Comparison of ENCODE assay signal across 8 cellular contexts in the genomic region with DNA sequence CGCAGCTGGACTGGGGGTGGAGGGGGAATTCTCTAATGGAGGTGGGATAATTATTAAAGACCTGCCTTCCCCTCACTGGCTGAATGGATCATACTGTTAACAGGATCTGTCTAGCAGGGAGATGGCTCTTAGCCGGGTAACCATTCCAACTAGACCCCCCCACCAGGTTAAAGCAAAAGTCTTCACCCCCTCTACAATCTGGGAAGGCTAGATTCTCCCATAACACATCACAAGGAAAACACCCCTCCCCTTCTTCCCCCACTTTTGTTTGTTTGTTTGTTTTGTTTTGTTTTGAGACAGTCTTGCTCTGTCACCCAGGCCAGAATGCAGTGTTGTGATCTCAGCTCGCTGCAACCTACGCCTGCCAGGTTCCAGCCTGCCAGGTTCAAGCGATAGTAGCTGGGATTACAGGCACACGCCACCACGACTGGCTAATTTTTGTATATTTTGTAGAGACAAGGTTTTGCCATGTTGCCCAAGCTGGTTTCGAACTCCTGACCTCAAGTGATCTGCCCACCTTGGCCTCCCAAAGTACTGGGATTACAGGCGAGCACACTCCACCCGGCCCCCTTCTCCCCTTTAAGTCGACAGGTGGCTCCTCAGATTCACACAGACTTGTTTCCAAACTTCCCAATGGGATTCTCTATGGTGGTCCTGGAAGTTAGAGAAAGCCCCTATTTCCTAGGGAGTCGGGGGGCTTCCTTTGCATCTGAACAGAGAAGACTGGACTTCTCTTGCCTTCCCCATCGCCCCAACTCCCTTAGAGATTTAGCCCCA. TPM values are rescaled to one million over a fixed set of nuclear protein-coding genes. Genes with fewer than 3 reads are reported as not detected.
A peak's percentile ranks its signal among the peaks of the same experiment; 100 is the strongest.
DNase-seq lines count a peak whose midpoint lies in the region; ATAC-seq, FAIRE-seq and TF ChIP-seq lines count a peak whose summit lies in the region.

No MANE protein-coding gene starts in this region.

- no peak for DNase-seq in activated CD8-positive, alpha-beta memory T cell treated with anti-CD3 and anti-CD28 coated beads, Interleukin-2, amount 10 ng/mL, durations not matched to agents 7 days and 5 days
- DNase-seq in activated CD8-positive, alpha-beta memory T cell treated with anti-CD3 and anti-CD28 coated beads, Interleukin-2, amount 50 U/mL, for 4 hours, result no peak
- DNase-seq in ascending aorta (ENCODE audit: low spot score in 2 of 2) (no peak), HepG2 (ENCODE audit: low spot score) (no peak), thoracic aorta (ENCODE audit: low spot score) (no peak), NOMO-1 treated with dmso at 0.1 percent for 144 hours (lab: John Stamatoyannopoulos, UW; ENCODE audit: unreplicated experiment) (no peak), Kasumi-1 (lab: John Stamatoyannopoulos, UW) (no peak)
- DNase-seq in stimulated activated CD4-positive, alpha-beta T cell treated with anti-CD3 and anti-CD28 coated beads, Interleukin-4, amount 100 ng/mL, for 24 hours, result no peak

- ATAC-seq in activated CD8-positive, alpha-beta memory T cell treated with anti-CD3 and anti-CD28 coated beads, Interleukin-2, amount 10 ng/mL, durations not matched to agents 7 days and 5 days, result no peak
- no peak for ATAC-seq in HepG2
- ATAC-seq in thoracic aorta (ENCODE audit: insufficient number of reproducible peaks, low FRiP score, low read depth), result no peak

- peak overlapping the region; percentile 100 for H3K4me2 ChIP-seq in HepG2 (ENCODE audit: low read depth, low read length)

- H3K36me3 ChIP-seq in ascending aorta, result peaks cover 8 to 13% of the 10 kb centered on the region in 2 donors
- H3K36me3 ChIP-seq in HepG2 (replicated peaks in 1 of 2; ENCODE audit: control insufficient read depth in 1 of 2, insufficient read depth in 2 of 2, low read length in 2 of 2), result peaks cover 0 to 11% of the 10 kb centered on the region in 2 experiments; a peak in 4 of 5 replicates
- peaks cover 11% of the 10 kb centered on the region for H3K36me3 ChIP-seq in thoracic aorta

- peak overlapping the region; percentile 82 for H3K4me3 Mint-ChIP-seq in activated CD8-positive, alpha-beta memory T cell treated with anti-CD3 and anti-CD28 coated beads, Interleukin-2, amount 10 ng/mL, durations not matched to agents 7 days and 5 days

- peaks cover 18 to 37% of the 10 kb centered on the region in 2 donors for H3K4me1 ChIP-seq in ascending aorta
- peaks cover 49% of the 10 kb centered on the region for H3K4me1 ChIP-seq in HepG2 (ENCODE audit: insufficient read depth, low read length)
- H3K4me1 ChIP-seq in thoracic aorta (ENCODE audit: control insufficient read depth in 1 of 2, low read depth in 2 of 2), result peaks cover 42 to 47% of the 10 kb centered on the region in 2 donors

- peaks cover 5% of the 10 kb centered on the region for H4K20me1 ChIP-seq in HepG2 (ENCODE audit: insufficient read depth, low read length)

- in situ Hi-C loops in HepG2 (cut with HindIII; ENCODE audit: extremely low pct_ligation_motif_present, low pct_unique_long_range_greater_than_20kb), result no loop called here

- TF ChIP-seq CTCF in ascending aorta (IDR thresholded peaks at IDR 0.05) (no peak), HepG2 (CRISPR knock-in tag; IDR thresholded peaks at IDR 0.05) (no peak), thoracic aorta (IDR thresholded peaks at IDR 0.05) (no peak)

- H3K9me3 Mint-ChIP-seq in activated CD8-positive, alpha-beta memory T cell treated with anti-CD3 and anti-CD28 coated beads, Interleukin-2, amount 10 ng/mL, durations not matched to agents 7 days and 5 days (ENCODE audit: low read depth), result no peaks in the 10 kb centered on the region

- peaks cover 18% of the 10 kb centered on the region for H3K36me3 Mint-ChIP-seq in activated CD8-positive, alpha-beta memory T cell treated with anti-CD3 and anti-CD28 coated beads, Interleukin-2, amount 10 ng/mL, durations not matched to agents 7 days and 5 days

- CTCF ChIA-PET in activated CD8-positive, alpha-beta memory T cell treated with anti-CD3 and anti-CD28 coated beads, Interleukin-2, amount 10 ng/mL, durations not matched to agents 7 days and 5 days (lab: Charles Lee), result interaction anchor here (1.0 to 4.4 kb wide), 4 partner anchors 11 to 119 kb away, joined by 5 to 54 read pairs (median 20); a partner anchor contains a TSS
- CTCF ChIA-PET in HepG2 (lab: Yijun Ruan, JAX; ENCODE audit: low intra/inter-chr PET ratio, low total read pairs), result no interaction called here

- POLR2A ChIA-PET in HepG2 (lab: Yijun Ruan, JAX), result interaction anchor here (0.6 to 3.9 kb wide), 6 partner anchors 12 to 118 kb away, joined by 3 to 40 read pairs (median 3); a partner anchor contains a TSS

- H3K27ac ChIP-seq in ascending aorta (peak overlapping the region; percentile 82 to 95), HepG2 (ENCODE audit: extremely low read length, insufficient read depth, low read length) (peak overlapping the region; percentile 44), thoracic aorta (peak overlapping the region; percentile 87 to 88)

- H3K27me3 Mint-ChIP-seq in activated CD8-positive, alpha-beta memory T cell treated with anti-CD3 and anti-CD28 coated beads, Interleukin-2, amount 10 ng/mL, durations not matched to agents 7 days and 5 days, result no peaks in the 10 kb centered on the region

- H3K79me2 ChIP-seq in HepG2 (ENCODE audit: insufficient read depth, low read length), result peaks cover 41% of the 10 kb centered on the region

- BruUV-seq in HepG2 (replicated peaks; lab: Mats Ljungman, UMichigan), result no TSS peak

- H2AFZ ChIP-seq in HepG2 (ENCODE audit: low read length), result no peak overlapping the region

- intact Hi-C loops in ascending aorta (cut with DNase I), result no loop called here
- intact Hi-C loops in HepG2 (cut with micrococcal nuclease; ENCODE audit: unreplicated experiment), result no loop called here

- no peaks in the 10 kb centered on the region for H3K27me3 ChIP-seq in ascending aorta
- H3K27me3 ChIP-seq in HepG2 (ENCODE audit: control insufficient read depth in 1 of 2, insufficient read depth in 2 of 2, low read length in 2 of 2), result peaks cover 0 to 3% of the 10 kb centered on the region in 2 experiments; a peak in 1 of 5 replicates
- H3K27me3 ChIP-seq in thoracic aorta (replicated peaks; ENCODE audit: insufficient read depth), result no peaks in the 10 kb centered on the region

- TF ChIP-seq POLR2A in HepG2 (IDR thresholded peaks at IDR 0.05; ENCODE audit: insufficient read depth in 1 of 2, low read depth in 2 of 2, low read length in 2 of 2), result no peak

- H3K9ac ChIP-seq in HepG2 (ENCODE audit: insufficient read depth, low read depth, low read length), result peak overlapping the region; percentile 77

- peaks cover 62% of the 10 kb centered on the region for H3K4me1 Mint-ChIP-seq in activated CD8-positive, alpha-beta memory T cell treated with anti-CD3 and anti-CD28 coated beads, Interleukin-2, amount 10 ng/mL, durations not matched to agents 7 days and 5 days

- no peak for TF ChIP-seq RAD21 in HepG2 (CRISPR knock-in tag; IDR thresholded peaks at IDR 0.05)

- H3K4me3 ChIP-seq in ascending aorta (peak overlapping the region; percentile 78 to 93), HepG2 (replicated peaks in 1 of 3; ENCODE audit: insufficient read depth in 1 of 3, low read depth in 2 of 3, low read length in 3 of 3) (peak overlapping the region; percentile 68 to 92 (median 80); a peak in 5 of 6 replicates), thoracic aorta (peak overlapping the region; percentile 81)

- WGBS in HepG2 (ENCODE audit: low lambda C conversion rate), result 55% methylated on average over 13 of the region's 13 CpGs

- peak overlapping the region; percentile 77 for H3K27ac Mint-ChIP-seq in activated CD8-positive, alpha-beta memory T cell treated with anti-CD3 and anti-CD28 coated beads, Interleukin-2, amount 10 ng/mL, durations not matched to agents 7 days and 5 days

- TF ChIP-seq EP300 in HepG2 (IDR thresholded peaks at IDR 0.05; ENCODE audit: low read depth in 2 of 2, low read length in 2 of 2) (no peak), HepG2 (CRISPR knock-in tag; IDR thresholded peaks at IDR 0.05; ENCODE audit: borderline replicate concordance) (no peak)

- no peaks in the 10 kb centered on the region for H3K9me3 ChIP-seq in ascending aorta
- H3K9me3 ChIP-seq in HepG2 (ENCODE audit: low read length), result no peaks in the 10 kb centered on the region
- H3K9me3 ChIP-seq in thoracic aorta, result no peaks in the 10 kb centered on the region

- no peak for FAIRE-seq in HepG2 (lab: Jason Lieb, UNC)

RNA-seq across cellular contexts. Expression of a gene that starts 3.5 kb away (rescaled TPM):
- total RNA-seq in activated CD8-positive, alpha-beta memory T cell treated with anti-CD3 and anti-CD28 coated beads, Interleukin-2, amount 10 ng/mL, durations not matched to agents 7 days and 5 days, result 100 to 1,000 TPM; 110 to 113 TPM
- total RNA-seq in ascending aorta, result 118 TPM
- 21.8 and 25.5 TPM in 2 replicates for total RNA-seq in HepG2 (2016; rRNA removed; fragmentation: Illumina TruSeq; extraction: Trizol)
- 7.5 and 9.3 TPM in 2 replicates for total RNA-seq in HepG2 (2016; cell fraction: cytosol; rRNA removed; fragmentation: Illumina TruSeq; extraction: Trizol; ENCODE audit: low read depth)
- 19.6 and 20.3 TPM in 2 replicates for total RNA-seq in HepG2 (2016; cell fraction: insoluble cytoplasmic fraction; rRNA removed; fragmentation: Illumina TruSeq; extraction: Trizol)
- total RNA-seq in HepG2 (2016; cell fraction: membrane; rRNA removed; fragmentation: Illumina TruSeq; extraction: Trizol), result 10.4 and 11.5 TPM in 2 replicates
- total RNA-seq in HepG2 (2016; cell fraction: nucleus; rRNA removed; fragmentation: Illumina TruSeq; extraction: Trizol), result 26.9 and 27.3 TPM in 2 replicates
- polyA plus RNA-seq in HepG2 (2011; rRNA removed), result 63.5 and 73.5 TPM in 2 replicates
- polyA plus RNA-seq in HepG2 (2011; cell fraction: cytosol; rRNA removed), result 26.0 and 27.6 TPM in 2 replicates
- 119 and 134 TPM in 2 replicates for polyA plus RNA-seq in HepG2 (2011; cell fraction: nucleus; rRNA removed)
- polyA plus RNA-seq in HepG2 (2012), result 46.0 and 50.1 TPM in 2 replicates
- polyA plus RNA-seq in HepG2 (2016; cell fraction: cytosol; fragmentation: Illumina TruSeq; extraction: Trizol; ENCODE audit: low read depth), result 0.96 and 1.7 TPM in 2 replicates
- 18.5 and 25.0 TPM in 2 replicates for polyA plus RNA-seq in HepG2 (2016; cell fraction: insoluble cytoplasmic fraction; fragmentation: Illumina TruSeq; extraction: Trizol; ENCODE audit: low read depth)
- 4.6 and 4.7 TPM in 2 replicates for polyA plus RNA-seq in HepG2 (2016; cell fraction: membrane; fragmentation: Illumina TruSeq; extraction: Trizol; ENCODE audit: low read depth)
- 52.0 and 52.8 TPM in 2 replicates for polyA plus RNA-seq in HepG2 (2016; cell fraction: nucleus; fragmentation: Illumina TruSeq; extraction: Trizol; ENCODE audit: insufficient read depth, low read depth)
- polyA minus RNA-seq in HepG2 (2011; rRNA and poly(A)+ RNA removed; ENCODE audit: low replicate concordance), result 99.4 and 117 TPM in 2 replicates
- polyA minus RNA-seq in HepG2 (2011; cell fraction: cytosol; rRNA and poly(A)+ RNA removed), result 47.0 and 52.8 TPM in 2 replicates
- polyA minus RNA-seq in HepG2 (2011; cell fraction: nucleus; rRNA and poly(A)+ RNA removed), result 86.6 and 108 TPM in 2 replicates
- total RNA-seq in thoracic aorta, result 100 to 1,000 TPM in 1 of 2 donors, 10 to 100 TPM in 1; 84.5 to 172 TPM

RNA-seq across cellular contexts. Expression of a gene that starts 12.1 kb away (rescaled TPM):
- total RNA-seq in activated CD8-positive, alpha-beta memory T cell treated with anti-CD3 and anti-CD28 coated beads, Interleukin-2, amount 10 ng/mL, durations not matched to agents 7 days and 5 days, result 100 to 1,000 TPM; 583 to 726 TPM
- total RNA-seq in ascending aorta (197 TPM), HepG2 (2016; rRNA removed; fragmentation: Illumina TruSeq; extraction: Trizol) (1,051 and 1,399 TPM in 2 replicates), thoracic aorta (100 to 1,000 TPM; 198 to 226 TPM)
- total RNA-seq in HepG2 (2016; cell fraction: cytosol; rRNA removed; fragmentation: Illumina TruSeq; extraction: Trizol; ENCODE audit: low read depth), result 224 and 228 TPM in 2 replicates
- total RNA-seq in HepG2 (2016; cell fraction: insoluble cytoplasmic fraction; rRNA removed; fragmentation: Illumina TruSeq; extraction: Trizol), result 1,021 and 1,411 TPM in 2 replicates
- total RNA-seq in HepG2 (2016; cell fraction: membrane; rRNA removed; fragmentation: Illumina TruSeq; extraction: Trizol), result 344 and 367 TPM in 2 replicates
- 359 and 382 TPM in 2 replicates for total RNA-seq in HepG2 (2016; cell fraction: nucleus; rRNA removed; fragmentation: Illumina TruSeq; extraction: Trizol)
- polyA plus RNA-seq in HepG2 (2011; rRNA removed), result 985 and 1,180 TPM in 2 replicates
- 961 and 1,057 TPM in 2 replicates for polyA plus RNA-seq in HepG2 (2011; cell fraction: cytosol; rRNA removed)
- 521 and 614 TPM in 2 replicates for polyA plus RNA-seq in HepG2 (2011; cell fraction: nucleus; rRNA removed)
- polyA plus RNA-seq in HepG2 (2012), result 690 and 871 TPM in 2 replicates
- polyA plus RNA-seq in HepG2 (2016; cell fraction: cytosol; fragmentation: Illumina TruSeq; extraction: Trizol; ENCODE audit: low read depth), result 156 and 174 TPM in 2 replicates
- 1,081 and 1,136 TPM in 2 replicates for polyA plus RNA-seq in HepG2 (2016; cell fraction: insoluble cytoplasmic fraction; fragmentation: Illumina TruSeq; extraction: Trizol; ENCODE audit: low read depth)
- polyA plus RNA-seq in HepG2 (2016; cell fraction: membrane; fragmentation: Illumina TruSeq; extraction: Trizol; ENCODE audit: low read depth), result 252 and 280 TPM in 2 replicates
- polyA plus RNA-seq in HepG2 (2016; cell fraction: nucleus; fragmentation: Illumina TruSeq; extraction: Trizol; ENCODE audit: insufficient read depth, low read depth), result 530 and 544 TPM in 2 replicates
- 2,113 and 3,228 TPM in 2 replicates for polyA minus RNA-seq in HepG2 (2011; rRNA and poly(A)+ RNA removed; ENCODE audit: low replicate concordance)
- polyA minus RNA-seq in HepG2 (2011; cell fraction: cytosol; rRNA and poly(A)+ RNA removed), result 569 and 591 TPM in 2 replicates
- 160 and 202 TPM in 2 replicates for polyA minus RNA-seq in HepG2 (2011; cell fraction: nucleus; rRNA and poly(A)+ RNA removed)

RNA-seq across cellular contexts. Expression of a gene that starts 54.4 kb away (rescaled TPM):
- 100 to 1,000 TPM; 241 to 268 TPM for total RNA-seq in activated CD8-positive, alpha-beta memory T cell treated with anti-CD3 and anti-CD28 coated beads, Interleukin-2, amount 10 ng/mL, durations not matched to agents 7 days and 5 days
- total RNA-seq in ascending aorta (62.2 TPM), HepG2 (2016; rRNA removed; fragmentation: Illumina TruSeq; extraction: Trizol) (159 and 290 TPM in 2 replicates), thoracic aorta (10 to 100 TPM; 70.4 to 97.6 TPM)
- total RNA-seq in HepG2 (2016; cell fraction: cytosol; rRNA removed; fragmentation: Illumina TruSeq; extraction: Trizol; ENCODE audit: low read depth), result 36.7 and 44.1 TPM in 2 replicates
- total RNA-seq in HepG2 (2016; cell fraction: insoluble cytoplasmic fraction; rRNA removed; fragmentation: Illumina TruSeq; extraction: Trizol), result 170 and 269 TPM in 2 replicates
- 155 and 168 TPM in 2 replicates for total RNA-seq in HepG2 (2016; cell fraction: membrane; rRNA removed; fragmentation: Illumina TruSeq; extraction: Trizol)
- 118 and 124 TPM in 2 replicates for total RNA-seq in HepG2 (2016; cell fraction: nucleus; rRNA removed; fragmentation: Illumina TruSeq; extraction: Trizol)
- 43.7 and 54.4 TPM in 2 replicates for polyA plus RNA-seq in HepG2 (2011; rRNA removed)
- polyA plus RNA-seq in HepG2 (2011; cell fraction: cytosol; rRNA removed), result 23.9 and 37.8 TPM in 2 replicates
- polyA plus RNA-seq in HepG2 (2011; cell fraction: nucleus; rRNA removed), result 16.1 and 21.1 TPM in 2 replicates
- polyA plus RNA-seq in HepG2 (2012), result 244 and 265 TPM in 2 replicates
- 58.0 and 58.7 TPM in 2 replicates for polyA plus RNA-seq in HepG2 (2016; cell fraction: cytosol; fragmentation: Illumina TruSeq; extraction: Trizol; ENCODE audit: low read depth)
- 452 and 465 TPM in 2 replicates for polyA plus RNA-seq in HepG2 (2016; cell fraction: insoluble cytoplasmic fraction; fragmentation: Illumina TruSeq; extraction: Trizol; ENCODE audit: low read depth)
- polyA plus RNA-seq in HepG2 (2016; cell fraction: membrane; fragmentation: Illumina TruSeq; extraction: Trizol; ENCODE audit: low read depth), result 140 and 145 TPM in 2 replicates
- polyA plus RNA-seq in HepG2 (2016; cell fraction: nucleus; fragmentation: Illumina TruSeq; extraction: Trizol; ENCODE audit: insufficient read depth, low read depth), result 228 and 240 TPM in 2 replicates
- 15.3 and 29.9 TPM in 2 replicates for polyA minus RNA-seq in HepG2 (2011; rRNA and poly(A)+ RNA removed; ENCODE audit: low replicate concordance)
- 57.2 and 64.6 TPM in 2 replicates for polyA minus RNA-seq in HepG2 (2011; cell fraction: cytosol; rRNA and poly(A)+ RNA removed)
- 23.0 and 29.1 TPM in 2 replicates for polyA minus RNA-seq in HepG2 (2011; cell fraction: nucleus; rRNA and poly(A)+ RNA removed)
